Comparison of ENCODE assay signal across 23 cellular contexts in genomic region chr9:123020796-123021195, GRCh38. TPM values are rescaled to one million over a fixed set of nuclear protein-coding genes. Genes with fewer than 3 reads are reported as not detected.
"Had no signal": no experiment of that assay in that cellular context is flagged by ENCODE, and none has a peak within 500 bp of the region (broad histone marks: within the 10 kb centered on the region; RNA-seq: fewer than 3 reads in every experiment).

No MANE protein-coding gene starts in this region.

- H3K9me3 ChIP-seq: esophagus muscularis mucosa, heart right ventricle, left ventricle myocardium inferior, lower lobe of right lung, pancreas, suprapubic skin, tibial artery, upper lobe of right lung, vagina had no signal

- H3K9ac ChIP-seq: neural progenitor cell had no signal

- DNase-seq: dorsolateral prefrontal cortex; effector CD8-positive, alpha-beta T cell; heart right ventricle; hypothalamus; kidney; left cardiac atrium; left ventricle myocardium inferior; lower lobe of right lung; nucleus accumbens; pancreas; right cardiac atrium; stimulated activated CD4-positive, alpha-beta T cell treated with anti-CD3 and anti-CD28 coated beads, Interleukin-2, amount 100 ng/mL, for 48 hours; stimulated activated naive CD4-positive, alpha-beta T cell treated with Interleukin-2 at 50 U/mL for 16 hours; tibial artery; upper lobe of right lung had no signal

- H3K4me2 ChIP-seq: neural progenitor cell, smooth muscle cell had no signal

- ATAC-seq: heart right ventricle; left cardiac atrium; lower lobe of right lung; natural killer cell treated with Interleukin-12 subunit alpha and Interleukin-12 subunit beta and Interleukin-15 and Interleukin-18, amount 100 ng/mL, for 72 hours; pancreas; right cardiac atrium; upper lobe of right lung had no signal

- H3K4me1 ChIP-seq: esophagus muscularis mucosa, heart right ventricle, left ventricle myocardium inferior, lower lobe of right lung, neural progenitor cell, pancreas, suprapubic skin, tibial artery, upper lobe of right lung, vagina had no signal

- H3K27me3 ChIP-seq: dorsolateral prefrontal cortex, esophagus muscularis mucosa, heart right ventricle, neural progenitor cell, pancreas, suprapubic skin, tibial artery, upper lobe of right lung, vagina had no signal

- H2AFZ ChIP-seq: neural progenitor cell had no signal

- FAIRE-seq: frontal cortex, kidney, pancreas had no signal

- H3K4me3 ChIP-seq: coronary artery, dorsolateral prefrontal cortex, esophagus muscularis mucosa, heart right ventricle, left ventricle myocardium inferior, lower lobe of right lung, neural progenitor cell, pancreas, smooth muscle cell, suprapubic skin, tibial artery, upper lobe of right lung, vagina had no signal

- H3K27ac ChIP-seq: coronary artery, esophagus muscularis mucosa, heart right ventricle, left ventricle myocardium inferior, lower lobe of right lung, neural progenitor cell, pancreas, suprapubic skin, tibial artery, upper lobe of right lung, vagina had no signal

RNA-seq across cellular contexts. Expression of gene GPR21, which starts 12.7 kb away (rescaled TPM):
- total RNA-seq: vagina had no signal
- polyA plus RNA-seq: smooth muscle cell had no signal
